Comparison of ENCODE assay signal across 10 cellular contexts in the genomic region with DNA sequence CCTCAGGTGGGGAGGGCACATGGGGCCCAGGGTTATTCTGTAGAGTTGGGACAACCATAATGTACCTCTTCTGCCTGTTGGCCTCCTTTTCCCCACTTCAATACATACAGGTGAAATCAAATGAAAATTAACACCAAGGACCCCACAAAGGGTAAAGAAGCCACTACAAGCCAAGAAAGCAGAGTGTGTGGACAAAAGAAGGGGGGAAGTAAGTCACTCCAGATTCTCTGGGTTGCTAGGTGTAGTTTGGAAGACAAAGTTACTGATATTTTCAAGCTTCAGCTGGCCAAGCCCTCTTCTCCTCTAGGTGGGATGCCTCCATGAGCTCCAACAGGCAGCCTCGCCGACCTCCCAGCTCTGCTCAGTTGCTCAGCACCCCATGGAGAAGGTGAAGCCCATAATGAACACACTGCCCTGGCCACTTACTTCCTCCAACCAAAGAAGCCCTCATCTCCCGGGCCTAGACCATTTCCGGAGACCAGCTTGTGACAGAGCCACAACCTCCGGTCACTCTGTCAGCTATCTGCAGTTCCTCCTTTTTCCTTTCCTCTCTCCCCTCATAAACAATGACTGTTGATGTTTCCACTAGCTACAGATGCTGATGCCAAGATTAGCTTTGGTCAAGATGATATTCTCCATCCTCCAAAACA.
A peak's percentile ranks its signal among the peaks of the same experiment; 100 is the strongest.
DNase-seq lines count a peak whose midpoint lies in the region; ATAC-seq and TF ChIP-seq lines count a peak whose summit lies in the region.
"Had no signal": no experiment of that assay in that cellular context is flagged by ENCODE, and none has a peak within 500 bp of the region (broad histone marks: within the 10 kb centered on the region; RNA-seq: fewer than 3 reads in every experiment).

No MANE protein-coding gene starts in this region.

- H3K4me1 Mint-ChIP-seq in stimulated activated naive CD8-positive, alpha-beta T cell treated with anti-CD3 and anti-CD28 coated beads, Interleukin-15, Interleukin-2, amounts not matched to agents 100 ng/mL and 50 ng/mL, for 24 hours (ENCODE audit: low read depth): peaks cover 59% of the 10 kb centered on the region
- H3K4me1 Mint-ChIP-seq in stimulated activated naive CD8-positive, alpha-beta T cell treated with anti-CD3 and anti-CD28 coated beads, Interleukin-15, amount 100 ng/mL, for 72 hours: peaks cover 53% of the 10 kb centered on the region
- H3K4me1 Mint-ChIP-seq in naive thymus-derived CD4-positive, alpha-beta T cell: peaks cover 24 to 55% (median 40%) of the 10 kb centered on the region in 7 donors

- CTCF ChIA-PET in naive thymus-derived CD4-positive, alpha-beta T cell (lab: Charles Lee): interaction anchor here (0.5 to 1.0 kb wide), 2 partner anchors 30 to 67 kb away, joined by 3 read pairs; a partner anchor contains a TSS

- no peaks in the 10 kb centered on the region for H3K27me3 Mint-ChIP-seq in stimulated activated naive CD8-positive, alpha-beta T cell treated with anti-CD3 and anti-CD28 coated beads, Interleukin-15, Interleukin-2, amounts not matched to agents 100 ng/mL and 50 ng/mL, for 24 hours
- no peaks in the 10 kb centered on the region for H3K27me3 Mint-ChIP-seq in stimulated activated naive CD8-positive, alpha-beta T cell treated with anti-CD3 and anti-CD28 coated beads, Interleukin-15, amount 100 ng/mL, for 72 hours
- peaks cover 0 to 6% (median 0%) of the 10 kb centered on the region in 5 donors for H3K27me3 Mint-ChIP-seq in naive thymus-derived CD4-positive, alpha-beta T cell

- no peaks in the 10 kb centered on the region for H3K27me3 ChIP-seq in naive thymus-derived CD4-positive, alpha-beta T cell (ENCODE audit: control insufficient read depth in 2 of 2, insufficient read depth in 2 of 2, low read length in 2 of 2)
- no peaks in the 10 kb centered on the region for H3K27me3 ChIP-seq in prostate gland (replicated peaks; ENCODE audit: insufficient read depth)

- H3K4me1 ChIP-seq in naive thymus-derived CD4-positive, alpha-beta T cell (ENCODE audit: control insufficient read depth in 2 of 2, insufficient read depth in 2 of 2, low read length in 2 of 2): peaks cover 2 to 13% of the 10 kb centered on the region in 2 donors
- H3K4me1 ChIP-seq in prostate gland (replicated peaks): no peaks in the 10 kb centered on the region

- 75% methylated on average over 5 of the region's 5 CpGs for WGBS in prostate gland

- POLR2A ChIA-PET in naive thymus-derived CD4-positive, alpha-beta T cell (lab: Charles Lee): interaction anchor here (0.6 to 3.2 kb wide), 8 partner anchors 7 to 79 kb away, joined by 3 to 13 read pairs (median 4); a partner anchor contains a TSS

- peak overlapping the region; percentile 76 for H3K27ac Mint-ChIP-seq in stimulated activated naive CD8-positive, alpha-beta T cell treated with anti-CD3 and anti-CD28 coated beads, Interleukin-15, Interleukin-2, amounts not matched to agents 100 ng/mL and 50 ng/mL, for 24 hours
- H3K27ac Mint-ChIP-seq in stimulated activated naive CD8-positive, alpha-beta T cell treated with anti-CD3 and anti-CD28 coated beads, Interleukin-15, amount 100 ng/mL, for 72 hours: no peak overlapping the region
- peak overlapping the region in 2 of 9 donors; percentile 26 to 99 for H3K27ac Mint-ChIP-seq in naive thymus-derived CD4-positive, alpha-beta T cell
- H3K27ac Mint-ChIP-seq: T-helper 1 cell treated with Interleukin-12 subunit alpha and Interleukin-12 subunit beta and Interleukin-4 antibody, amounts not matched to agents 30 μg/mL and 1 μg/mL, for 36 hours had no signal

- intact Hi-C loops in naive thymus-derived CD4-positive, alpha-beta T cell (cut with micrococcal nuclease): no loop called here
- intact Hi-C loops in prostate gland (cut with DNase I): no loop called here

- TF ChIP-seq POLR2A in prostate gland (IDR thresholded peaks at IDR 0.05): no peak

- no peaks in the 10 kb centered on the region for H3K36me3 Mint-ChIP-seq in stimulated activated naive CD8-positive, alpha-beta T cell treated with anti-CD3 and anti-CD28 coated beads, Interleukin-15, Interleukin-2, amounts not matched to agents 100 ng/mL and 50 ng/mL, for 24 hours (ENCODE audit: low read depth)
- peaks cover 0 to 1% (median 0%) of the 10 kb centered on the region in 5 donors for H3K36me3 Mint-ChIP-seq in naive thymus-derived CD4-positive, alpha-beta T cell

- H3K4me3 Mint-ChIP-seq in stimulated activated naive CD8-positive, alpha-beta T cell treated with anti-CD3 and anti-CD28 coated beads, Interleukin-15, Interleukin-2, amounts not matched to agents 100 ng/mL and 50 ng/mL, for 24 hours: no peak overlapping the region
- H3K4me3 Mint-ChIP-seq in stimulated activated naive CD8-positive, alpha-beta T cell treated with anti-CD3 and anti-CD28 coated beads, Interleukin-15, amount 100 ng/mL, for 72 hours: no peak overlapping the region
- H3K4me3 Mint-ChIP-seq in naive thymus-derived CD4-positive, alpha-beta T cell: no peak overlapping the region
- H3K4me3 Mint-ChIP-seq: T-helper 1 cell treated with Interleukin-12 subunit alpha and Interleukin-12 subunit beta and Interleukin-4 antibody, amounts not matched to agents 30 μg/mL and 1 μg/mL, for 36 hours had no signal

- no peak overlapping the region for H3K4me3 ChIP-seq in naive thymus-derived CD4-positive, alpha-beta T cell (ENCODE audit: low read length)
- H3K4me3 ChIP-seq in prostate gland: no peak overlapping the region

- DNase-seq in stimulated activated naive CD8-positive, alpha-beta T cell treated with anti-CD3 and anti-CD28 coated beads, Interleukin-15, amount 100 ng/mL, for 72 hours: no peak
- DNase-seq in epithelial cell of prostate (ENCODE audit: low read depth, low spot score) (no peak), SK-N-DZ (ENCODE audit: low spot score) (no peak), prostate gland (ENCODE audit: low spot score) (no peak)
- no peak for DNase-seq in naive thymus-derived CD4-positive, alpha-beta T cell
- DNase-seq in stimulated activated naive CD4-positive, alpha-beta T cell (lab: John Stamatoyannopoulos, UW): no peak

- no peak for TF ChIP-seq CTCF in prostate gland (IDR thresholded peaks at IDR 0.05)

- H3K36me3 ChIP-seq in naive thymus-derived CD4-positive, alpha-beta T cell (ENCODE audit: control insufficient read depth in 2 of 3, insufficient read depth in 3 of 3, low read length in 3 of 3): no peaks in the 10 kb centered on the region
- H3K36me3 ChIP-seq in prostate gland: no peaks in the 10 kb centered on the region

- no peaks in the 10 kb centered on the region for H3K9me3 Mint-ChIP-seq in stimulated activated naive CD8-positive, alpha-beta T cell treated with anti-CD3 and anti-CD28 coated beads, Interleukin-15, Interleukin-2, amounts not matched to agents 100 ng/mL and 50 ng/mL, for 24 hours
- H3K9me3 Mint-ChIP-seq in stimulated activated naive CD8-positive, alpha-beta T cell treated with anti-CD3 and anti-CD28 coated beads, Interleukin-15, amount 100 ng/mL, for 72 hours: no peaks in the 10 kb centered on the region
- peaks cover 0 to 5% (median 0%) of the 10 kb centered on the region in 11 donors for H3K9me3 Mint-ChIP-seq in naive thymus-derived CD4-positive, alpha-beta T cell
- H3K9me3 Mint-ChIP-seq: T-helper 1 cell treated with Interleukin-12 subunit alpha and Interleukin-12 subunit beta and Interleukin-4 antibody, amounts not matched to agents 30 μg/mL and 1 μg/mL, for 36 hours had no signal

- ATAC-seq in stimulated activated naive CD8-positive, alpha-beta T cell treated with anti-CD3 and anti-CD28 coated beads, Interleukin-15, amount 100 ng/mL, for 72 hours: no peak
- ATAC-seq in naive thymus-derived CD4-positive, alpha-beta T cell: peak; percentile 91
- ATAC-seq in SK-N-SH treated with all-trans-retinoic acid at 6 μM for 48 hours: no peak
- ATAC-seq: esophagus mucosa had no signal

- H3K9me3 ChIP-seq in naive thymus-derived CD4-positive, alpha-beta T cell (ENCODE audit: control insufficient read depth in 2 of 3, low read length in 3 of 3): no peaks in the 10 kb centered on the region
- no peaks in the 10 kb centered on the region for H3K9me3 ChIP-seq in prostate gland

- peak overlapping the region; percentile 92 for H3K27ac ChIP-seq in epithelial cell of prostate
- H3K27ac ChIP-seq in naive thymus-derived CD4-positive, alpha-beta T cell (ENCODE audit: low read depth, low read length): no peak overlapping the region
- H3K27ac ChIP-seq in prostate gland: no peak overlapping the region

TF ChIP-seq in SK-N-SH treated with all-trans-retinoic acid at 6 μM for 48 hours, 23 proteins besides CTCF, POLR2A, EP300 and RAD21 (continues in another document):
- TF ChIP-seq ISL1 (CRISPR knock-in tag; IDR thresholded peaks at IDR 0.05): no peak
- no peak for TF ChIP-seq SNAI2 (CRISPR knock-in tag; IDR thresholded peaks at IDR 0.05)
- no peak for TF ChIP-seq ARNTL (CRISPR knock-in tag; IDR thresholded peaks at IDR 0.05; ENCODE audit: borderline replicate concordance, low read depth)
- TF ChIP-seq GLIS3 (CRISPR knock-in tag; IDR thresholded peaks at IDR 0.05): no peak
- TF ChIP-seq, protein P1, sequence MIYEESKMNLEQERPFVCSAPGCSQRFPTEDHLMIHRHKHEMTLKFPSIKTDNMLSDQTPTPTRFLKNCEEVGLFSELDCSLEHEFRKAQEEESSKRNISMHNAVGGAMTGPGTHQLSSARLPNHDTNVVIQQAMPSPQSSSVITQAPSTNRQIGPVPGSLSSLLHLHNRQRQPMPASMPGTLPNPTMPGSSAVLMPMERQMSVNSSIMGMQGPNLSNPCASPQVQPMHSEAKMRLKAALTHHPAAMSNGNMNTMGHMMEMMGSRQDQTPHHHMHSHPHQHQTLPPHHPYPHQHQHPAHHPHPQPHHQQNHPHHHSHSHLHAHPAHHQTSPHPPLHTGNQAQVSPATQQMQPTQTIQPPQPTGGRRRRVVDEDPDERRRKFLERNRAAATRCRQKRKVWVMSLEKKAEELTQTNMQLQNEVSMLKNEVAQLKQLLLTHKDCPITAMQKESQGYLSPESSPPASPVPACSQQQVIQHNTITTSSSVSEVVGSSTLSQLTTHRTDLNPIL (CRISPR knock-in tag; IDR thresholded peaks at IDR 0.05; ENCODE audit: low read depth): no peak
- TF ChIP-seq TCF4 (CRISPR knock-in tag; IDR thresholded peaks at IDR 0.05; ENCODE audit: borderline replicate concordance): no peak
- no peak for TF ChIP-seq RARB (CRISPR knock-in tag; IDR thresholded peaks at IDR 0.05)
- TF ChIP-seq, protein P2, sequence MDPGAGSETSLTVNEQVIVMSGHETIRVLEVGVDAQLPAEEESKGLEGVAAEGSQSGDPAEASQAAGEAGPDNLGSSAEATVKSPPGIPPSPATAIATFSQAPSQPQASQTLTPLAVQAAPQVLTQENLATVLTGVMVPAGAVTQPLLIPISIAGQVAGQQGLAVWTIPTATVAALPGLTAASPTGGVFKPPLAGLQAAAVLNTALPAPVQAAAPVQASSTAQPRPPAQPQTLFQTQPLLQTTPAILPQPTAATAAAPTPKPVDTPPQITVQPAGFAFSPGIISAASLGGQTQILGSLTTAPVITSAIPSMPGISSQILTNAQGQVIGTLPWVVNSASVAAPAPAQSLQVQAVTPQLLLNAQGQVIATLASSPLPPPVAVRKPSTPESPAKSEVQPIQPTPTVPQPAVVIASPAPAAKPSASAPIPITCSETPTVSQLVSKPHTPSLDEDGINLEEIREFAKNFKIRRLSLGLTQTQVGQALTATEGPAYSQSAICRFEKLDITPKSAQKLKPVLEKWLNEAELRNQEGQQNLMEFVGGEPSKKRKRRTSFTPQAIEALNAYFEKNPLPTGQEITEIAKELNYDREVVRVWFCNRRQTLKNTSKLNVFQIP (CRISPR knock-in tag; IDR thresholded peaks at IDR 0.05; ENCODE audit: borderline replicate concordance, low read depth): no peak
